Comparison of ENCODE assay signal across 19 cellular contexts in genomic region chr7:84117304-84117703, GRCh38.
DNase-seq lines count a peak whose midpoint lies in the region; ATAC-seq and TF ChIP-seq lines count a peak whose summit lies in the region.
"Had no signal": no experiment of that assay in that cellular context is flagged by ENCODE, and none has a peak within 500 bp of the region (broad histone marks: within the 10 kb centered on the region; RNA-seq: fewer than 3 reads in every experiment).

No MANE protein-coding gene starts in this region.

- H3K4me3 Mint-ChIP-seq in chondrocyte (ENCODE audit: unreplicated experiment) (no peak overlapping the region), nephron progenitor cell (no peak overlapping the region)
- H3K4me3 Mint-ChIP-seq in activated CD4-positive, alpha-beta T cell treated with anti-CD3 and anti-CD28 coated beads for 36 hours = no peak overlapping the region
- H3K4me3 Mint-ChIP-seq: B cell; CD14-positive monocyte; CD4-positive, alpha-beta T cell; CD8-positive, alpha-beta memory T cell; H9 had no signal

- POLR2A ChIA-PET in activated CD4-positive, alpha-beta T cell treated with anti-CD3 and anti-CD28 coated beads for 36 hours (lab: Charles Lee) = no interaction called here

- H3K4me1 Mint-ChIP-seq in chondrocyte (ENCODE audit: low read depth) (peaks cover 20% of the 10 kb centered on the region), nephron progenitor cell (peaks cover 21% of the 10 kb centered on the region)
- no peaks in the 10 kb centered on the region for H3K4me1 Mint-ChIP-seq in activated CD4-positive, alpha-beta T cell treated with anti-CD3 and anti-CD28 coated beads for 36 hours
- H3K4me1 Mint-ChIP-seq: B cell; CD14-positive monocyte; CD8-positive, alpha-beta memory T cell had no signal

- H3K27me3 Mint-ChIP-seq in chondrocyte (ENCODE audit: low read depth) (no peaks in the 10 kb centered on the region), nephron progenitor cell (ENCODE audit: low read depth, poor library complexity) (no peaks in the 10 kb centered on the region)
- H3K27me3 Mint-ChIP-seq in activated CD4-positive, alpha-beta T cell treated with anti-CD3 and anti-CD28 coated beads for 36 hours = no peaks in the 10 kb centered on the region
- H3K27me3 Mint-ChIP-seq: B cell; CD4-positive, alpha-beta T cell; CD8-positive, alpha-beta memory T cell had no signal

- CTCF ChIA-PET in activated CD4-positive, alpha-beta T cell treated with anti-CD3 and anti-CD28 coated beads for 36 hours (lab: Charles Lee) = no interaction called here

- in situ Hi-C loops in G401 (cut with HindIII; ENCODE audit: low sequenced_read_pairs) = no loop called here

- intact Hi-C loops in activated CD4-positive, alpha-beta T cell treated with anti-CD3 and anti-CD28 coated beads for 36 hours (cut with DNase I, micrococcal nuclease) = no loop called here

- H3K9me3 Mint-ChIP-seq in chondrocyte (ENCODE audit: low read depth) (peaks cover 3% of the 10 kb centered on the region), nephron progenitor cell (no peaks in the 10 kb centered on the region)
- no peaks in the 10 kb centered on the region for H3K9me3 Mint-ChIP-seq in activated CD4-positive, alpha-beta T cell treated with anti-CD3 and anti-CD28 coated beads for 36 hours (ENCODE audit: low read depth)
- H3K9me3 Mint-ChIP-seq: CD4-positive, alpha-beta T cell had no signal

- H3K27ac Mint-ChIP-seq in chondrocyte (ENCODE audit: unreplicated experiment) = no peak overlapping the region
- H3K27ac Mint-ChIP-seq in nephron progenitor cell = no peak overlapping the region
- H3K27ac Mint-ChIP-seq in activated CD4-positive, alpha-beta T cell treated with anti-CD3 and anti-CD28 coated beads for 36 hours = no peak overlapping the region
- H3K27ac Mint-ChIP-seq: B cell; CD14-positive monocyte; CD4-positive, alpha-beta T cell; CD8-positive, alpha-beta memory T cell; H9 had no signal

- DNase-seq in NCI-H2171 treated with DMSO at 0.1 percent for 48 hours (lab: John Stamatoyannopoulos, UW) (peak; percentile 12), NCI-H2171 (lab: John Stamatoyannopoulos, UW) (no peak), chondrocyte (ENCODE audit: low spot score) (peak; percentile 28), nephron progenitor cell (peak; percentile 3), G401 (ENCODE audit: low spot score) (no peak), T-helper 1 cell (no peak)
- DNase-seq in activated naive CD4-positive, alpha-beta T cell treated with anti-CD3 and anti-CD28 coated beads, Interleukin-2, amount 50 U/mL, for 16 hours = no peak
- DNase-seq in activated CD4-positive, alpha-beta T cell treated with anti-CD3 and anti-CD28 coated beads for 36 hours = no peak
- DNase-seq: CD4-positive, alpha-beta T cell; CD8-positive, alpha-beta memory T cell; DMS153; DND-41; GDM1; GM23248; H9 had no signal

- H3K36me3 Mint-ChIP-seq in chondrocyte (ENCODE audit: low read depth) = no peaks in the 10 kb centered on the region
- H3K36me3 Mint-ChIP-seq in nephron progenitor cell (ENCODE audit: low read depth) = peaks cover 3% of the 10 kb centered on the region
- H3K36me3 Mint-ChIP-seq in activated CD4-positive, alpha-beta T cell treated with anti-CD3 and anti-CD28 coated beads for 36 hours (ENCODE audit: low read depth) = no peaks in the 10 kb centered on the region
- H3K36me3 Mint-ChIP-seq: CD14-positive monocyte; CD8-positive, alpha-beta memory T cell had no signal

- ATAC-seq in activated CD4-positive, alpha-beta T cell treated with anti-CD3 and anti-CD28 coated beads for 36 hours = no peak
- ATAC-seq: GM12878, HCT116 had no signal

- TF ChIP-seq CTCF in chondrocyte (IDR thresholded peaks at IDR 0.05) (no peak), nephron progenitor cell (IDR thresholded peaks at IDR 0.05) (no peak)

Comparison
In these comparisons a context has a peak if more than half of its experiments do, and no peak if none do; other contexts are left out.
1. DNase-seq: peak in NCI-H2171 treated with DMSO at 0.1 percent for 48 hours (single experiment), chondrocyte (single experiment) and nephron progenitor cell (single experiment); none in NCI-H2171 (single experiment), G401 (single experiment), activated naive CD4-positive, alpha-beta T cell treated with anti-CD3 and anti-CD28 coated beads, Interleukin-2, amount 50 U/mL, for 16 hours (single experiment), T-helper 1 cell (0 of 5) and activated CD4-positive, alpha-beta T cell treated with anti-CD3 and anti-CD28 coated beads for 36 hours (single experiment).